Comparison of ENCODE assay signal across 10 cellular contexts in the genomic region with DNA sequence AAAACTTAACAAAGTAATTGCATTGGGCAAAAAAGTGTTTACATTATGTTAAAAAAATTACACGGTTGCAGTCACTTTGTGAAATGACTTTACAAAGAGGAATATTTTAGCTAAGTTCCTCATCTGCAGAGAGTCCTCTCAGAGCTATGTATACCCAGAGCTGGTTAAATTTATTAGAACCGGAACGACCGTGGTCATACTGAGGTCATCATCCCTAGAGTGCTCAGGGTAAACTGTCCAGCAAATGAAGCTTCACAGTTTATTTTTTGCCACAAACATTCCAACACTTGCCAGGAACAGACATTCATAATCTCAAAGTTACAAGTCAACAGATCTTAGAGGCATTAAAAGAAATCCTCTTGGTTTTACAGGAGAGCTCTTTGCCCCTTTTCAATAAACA. TPM values are rescaled to one million over a fixed set of nuclear protein-coding genes. Genes with fewer than 3 reads are reported as not detected.
DNase-seq lines count a peak whose midpoint lies in the region; FAIRE-seq and TF ChIP-seq lines count a peak whose summit lies in the region.
"Had no signal": no experiment of that assay in that cellular context is flagged by ENCODE, and none has a peak within 500 bp of the region (broad histone marks: within the 10 kb centered on the region; RNA-seq: fewer than 3 reads in every experiment).

No MANE protein-coding gene starts in this region.

- H3K4me1 ChIP-seq in NT2/D1 (ENCODE audit: insufficient read depth, insufficient read length), result peaks cover 2% of the 10 kb centered on the region
- peaks cover 1% of the 10 kb centered on the region for H3K4me1 ChIP-seq in endocrine pancreas (ENCODE audit: control insufficient read depth, insufficient read depth, low read length)
- peaks cover 16% of the 10 kb centered on the region for H3K4me1 ChIP-seq in osteoblast (ENCODE audit: insufficient read depth, low read length)

- no peak for TF ChIP-seq CTCF in osteoblast (IDR thresholded peaks at IDR 0.05; ENCODE audit: extremely low read depth, low read depth, low read length)

- FAIRE-seq in RCC 7860 (lab: Jason Lieb, UNC), result no peak

- H3K27me3 ChIP-seq in NT2/D1 (ENCODE audit: insufficient read depth, insufficient read length), result peaks cover 19% of the 10 kb centered on the region
- H3K27me3 ChIP-seq in endocrine pancreas (ENCODE audit: control insufficient read depth, insufficient read depth, low read length), result no peaks in the 10 kb centered on the region
- H3K27me3 ChIP-seq in osteoblast (ENCODE audit: insufficient read depth, low read length), result no peaks in the 10 kb centered on the region

- peak overlapping the region; percentile 86 for H3K4me2 ChIP-seq in osteoblast (ENCODE audit: insufficient read depth, low read length)

- H2AFZ ChIP-seq in osteoblast (ENCODE audit: low read length), result no peak overlapping the region

- no peaks in the 10 kb centered on the region for H3K79me2 ChIP-seq in osteoblast (ENCODE audit: insufficient read depth, low read length)

- peak overlapping the region; percentile 69 for H3K4me3 ChIP-seq in NT2/D1 (ENCODE audit: insufficient read length, low read depth)
- peak overlapping the region; percentile 19 for H3K4me3 ChIP-seq in endocrine pancreas (ENCODE audit: control insufficient read depth, insufficient read depth, low read length)
- H3K4me3 ChIP-seq in osteoblast (ENCODE audit: insufficient read depth, low read length), result peak overlapping the region; percentile 80

- H4K20me1 ChIP-seq in osteoblast (ENCODE audit: insufficient read depth, low read length), result no peaks in the 10 kb centered on the region

- H3K27ac ChIP-seq in osteoblast (ENCODE audit: low read depth, low read length), result no peak overlapping the region

- DNase-seq in GM04503 (ENCODE audit: low read depth) (peak; percentile 39), NT2/D1 (ENCODE audit: low read depth, low spot score) (no peak), osteoblast (ENCODE audit: insufficient read length, low spot score, missing footprints) (peak; percentile 84), NCI-H748 treated with DMSO at 0.1 percent for 48 hours (lab: John Stamatoyannopoulos, UW) (no peak), HK-2 (ENCODE audit: unreplicated experiment) (no peak), RCC 7860 (ENCODE audit: low spot score) (no peak)
- DNase-seq in activated effector memory CD4-positive, alpha-beta T cell treated with Interleukin-2 at 50 U/mL for 16 hours, result no peak
- DNase-seq: NCI-H1694, sigmoid colon had no signal

- peak overlapping the region; percentile 77 for H3K9ac ChIP-seq in NT2/D1 (ENCODE audit: insufficient read length, low read depth)
- H3K9ac ChIP-seq in endocrine pancreas (ENCODE audit: control insufficient read depth, insufficient read depth, low read length), result no peak overlapping the region

- no peaks in the 10 kb centered on the region for H3K36me3 ChIP-seq in NT2/D1 (ENCODE audit: insufficient read depth, insufficient read length, low read length)
- no peaks in the 10 kb centered on the region for H3K36me3 ChIP-seq in endocrine pancreas (ENCODE audit: control insufficient read depth, insufficient read depth, low read length)
- no peaks in the 10 kb centered on the region for H3K36me3 ChIP-seq in osteoblast (ENCODE audit: insufficient read depth, low read length)

- H3K9me3 ChIP-seq in NT2/D1 (ENCODE audit: insufficient read depth, low read length), result no peaks in the 10 kb centered on the region
- no peaks in the 10 kb centered on the region for H3K9me3 ChIP-seq in endocrine pancreas (ENCODE audit: control insufficient read depth, low read length)
- H3K9me3 ChIP-seq in osteoblast (ENCODE audit: low read depth, low read length), result no peaks in the 10 kb centered on the region
- H3K9me3 ChIP-seq: sigmoid colon had no signal

RNA-seq across cellular contexts. Expression of gene ROPN1L, which starts 0.9 kb away (rescaled TPM):
- 0.59 and 0.72 TPM in 2 replicates for total RNA-seq in osteoblast

Comparison
In these comparisons a context has a peak if more than half of its experiments do, and no peak if none do; other contexts are left out.
1. DNase-seq: peak in GM04503 (single experiment) and osteoblast (single experiment); none in NT2/D1 (single experiment), activated effector memory CD4-positive, alpha-beta T cell treated with Interleukin-2 at 50 U/mL for 16 hours (single experiment), NCI-H748 treated with DMSO at 0.1 percent for 48 hours (single experiment), HK-2 (single experiment) and RCC 7860 (single experiment).
2. H3K4me3 ChIP-seq: peak in every context shown above with its lines; median percentile 80 in osteoblast; 69 in NT2/D1; 19 in endocrine pancreas.